In the genomic region with DNA sequence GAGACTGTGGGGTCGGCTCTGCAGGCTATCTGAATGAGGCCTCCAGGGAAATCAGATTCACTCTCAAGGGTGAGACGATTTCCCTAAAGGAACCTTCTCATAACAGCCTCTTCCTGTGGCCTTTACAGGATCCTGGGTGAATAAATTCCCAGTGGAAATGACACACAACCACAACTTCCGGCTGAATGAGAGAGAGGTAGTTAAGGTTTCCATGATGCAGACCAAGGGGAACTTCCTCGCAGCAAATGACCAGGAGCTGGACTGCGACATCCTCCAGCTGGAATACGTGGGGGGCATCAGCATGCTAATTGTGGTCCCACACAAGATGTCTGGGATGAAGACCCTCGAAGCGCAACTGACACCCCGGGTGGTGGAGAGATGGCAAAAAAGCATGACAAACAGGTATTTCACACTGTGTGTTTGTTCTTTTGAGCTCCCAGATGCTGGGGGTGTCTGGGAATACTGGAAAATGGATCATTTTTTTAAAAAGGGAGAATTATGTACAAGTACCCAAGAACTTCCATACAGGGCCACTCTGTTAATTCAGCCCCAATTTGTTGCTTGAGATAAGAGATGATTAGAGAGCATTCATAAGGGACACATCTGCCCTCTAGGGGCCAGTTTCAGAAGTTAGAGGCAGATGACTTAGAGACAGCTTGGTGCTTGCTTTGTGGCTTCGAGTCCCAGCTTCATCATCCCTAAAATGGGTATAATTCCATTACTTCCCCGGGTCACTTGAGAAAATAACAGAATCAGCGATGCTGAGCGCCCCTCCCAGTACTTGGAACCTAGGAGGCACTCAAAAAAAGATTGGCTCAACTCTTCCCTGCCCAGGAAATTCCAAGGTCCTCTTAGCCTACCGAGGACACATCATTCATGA, we compare ENCODE assay signal across 2 cellular contexts.
TF ChIP-seq lines count a peak whose summit lies in the region.

No MANE protein-coding gene starts in this region.

TF ChIP-seq in IMR-90, 13 proteins besides CTCF, POLR2A, EP300 and RAD21:
- TF ChIP-seq MXI1 (IDR thresholded peaks at IDR 0.05; ENCODE audit: borderline replicate concordance, low read depth, low read length) (no peak), FOS (IDR thresholded peaks at IDR 0.05; ENCODE audit: low read depth, low read length) (no peak), MAZ (IDR thresholded peaks at IDR 0.05; ENCODE audit: borderline replicate concordance, low read depth, low read length) (no peak), SMC3 (IDR thresholded peaks at IDR 0.05; ENCODE audit: low read depth, low read length) (no peak), BHLHE40 (IDR thresholded peaks at IDR 0.05; ENCODE audit: low read depth, low read length) (no peak), CEBPB (IDR thresholded peaks at IDR 0.05; ENCODE audit: low read depth, low read length) (no peak), RCOR1 (IDR thresholded peaks at IDR 0.05; ENCODE audit: insufficient replicate concordance, low read length) (no peak), NFE2L2 (IDR thresholded peaks at IDR 0.05; ENCODE audit: low read depth, low read length) (no peak)
- TF ChIP-seq, protein P1, sequence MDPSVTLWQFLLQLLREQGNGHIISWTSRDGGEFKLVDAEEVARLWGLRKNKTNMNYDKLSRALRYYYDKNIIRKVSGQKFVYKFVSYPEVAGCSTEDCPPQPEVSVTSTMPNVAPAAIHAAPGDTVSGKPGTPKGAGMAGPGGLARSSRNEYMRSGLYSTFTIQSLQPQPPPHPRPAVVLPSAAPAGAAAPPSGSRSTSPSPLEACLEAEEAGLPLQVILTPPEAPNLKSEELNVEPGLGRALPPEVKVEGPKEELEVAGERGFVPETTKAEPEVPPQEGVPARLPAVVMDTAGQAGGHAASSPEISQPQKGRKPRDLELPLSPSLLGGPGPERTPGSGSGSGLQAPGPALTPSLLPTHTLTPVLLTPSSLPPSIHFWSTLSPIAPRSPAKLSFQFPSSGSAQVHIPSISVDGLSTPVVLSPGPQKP (IDR thresholded peaks at IDR 0.05; ENCODE audit: borderline replicate concordance, low read depth, low read length) = no peak

TF ChIP-seq in GM12878, 131 proteins besides CTCF, POLR2A, EP300 and RAD21:
- TF ChIP-seq EED (IDR thresholded peaks at IDR 0.05; ENCODE audit: low read depth) (peak; percentile 81), SIN3A (IDR thresholded peaks at IDR 0.05; ENCODE audit: low read depth, low read length) (no peak), GATAD2B (conservative IDR thresholded peaks at IDR 0.05; ENCODE audit: low read depth) (0 out of 2 replicates have a peak, but pooled peaks have one; percentile 19), SMC3 (IDR thresholded peaks at IDR 0.05; ENCODE audit: borderline replicate concordance, low read length) (peak; percentile 41; the same call in 1 of the 2 replicates), MEF2B (IDR thresholded peaks at IDR 0.05; ENCODE audit: partially characterized antibody, poor library complexity, severe bottlenecking) (peak; percentile 81), IKZF2 (IDR thresholded peaks at IDR 0.05) (peak; percentile 31 to 49; a peak in 2 of 4 replicates), IKZF1 (conservative IDR thresholded peaks at IDR 0.05) (peak; percentile 60), NR2F1 (conservative IDR thresholded peaks at IDR 0.05) (0 out of 2 replicates have a peak, but pooled peaks have one; percentile 17), SMAD5 (IDR thresholded peaks at IDR 0.05; ENCODE audit: low read depth) (no peak), SIX5 (IDR thresholded peaks at IDR 0.05; ENCODE audit: low read depth, low read length, severe bottlenecking) (no peak), YY1 (IDR thresholded peaks at IDR 0.05; ENCODE audit: low read depth, low read length) (0 out of 2 replicates have a peak, but pooled peaks have one; percentile 23), RUNX3 (IDR thresholded peaks at IDR 0.05; ENCODE audit: low read length) (peak; percentile 50)
- TF ChIP-seq, protein P2, sequence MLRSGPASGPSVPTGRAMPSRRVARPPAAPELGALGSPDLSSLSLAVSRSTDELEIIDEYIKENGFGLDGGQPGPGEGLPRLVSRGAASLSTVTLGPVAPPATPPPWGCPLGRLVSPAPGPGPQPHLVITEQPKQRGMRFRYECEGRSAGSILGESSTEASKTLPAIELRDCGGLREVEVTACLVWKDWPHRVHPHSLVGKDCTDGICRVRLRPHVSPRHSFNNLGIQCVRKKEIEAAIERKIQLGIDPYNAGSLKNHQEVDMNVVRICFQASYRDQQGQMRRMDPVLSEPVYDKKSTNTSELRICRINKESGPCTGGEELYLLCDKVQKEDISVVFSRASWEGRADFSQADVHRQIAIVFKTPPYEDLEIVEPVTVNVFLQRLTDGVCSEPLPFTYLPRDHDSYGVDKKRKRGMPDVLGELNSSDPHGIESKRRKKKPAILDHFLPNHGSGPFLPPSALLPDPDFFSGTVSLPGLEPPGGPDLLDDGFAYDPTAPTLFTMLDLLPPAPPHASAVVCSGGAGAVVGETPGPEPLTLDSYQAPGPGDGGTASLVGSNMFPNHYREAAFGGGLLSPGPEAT (IDR thresholded peaks at IDR 0.05; ENCODE audit: low read depth) = 0 out of 2 replicates have a peak, but pooled peaks have one; percentile 15
TF ChIP-seq in GM12878: peak in this region for 10.
